Comparison of ENCODE assay signal across 16 cellular contexts in the genomic region with DNA sequence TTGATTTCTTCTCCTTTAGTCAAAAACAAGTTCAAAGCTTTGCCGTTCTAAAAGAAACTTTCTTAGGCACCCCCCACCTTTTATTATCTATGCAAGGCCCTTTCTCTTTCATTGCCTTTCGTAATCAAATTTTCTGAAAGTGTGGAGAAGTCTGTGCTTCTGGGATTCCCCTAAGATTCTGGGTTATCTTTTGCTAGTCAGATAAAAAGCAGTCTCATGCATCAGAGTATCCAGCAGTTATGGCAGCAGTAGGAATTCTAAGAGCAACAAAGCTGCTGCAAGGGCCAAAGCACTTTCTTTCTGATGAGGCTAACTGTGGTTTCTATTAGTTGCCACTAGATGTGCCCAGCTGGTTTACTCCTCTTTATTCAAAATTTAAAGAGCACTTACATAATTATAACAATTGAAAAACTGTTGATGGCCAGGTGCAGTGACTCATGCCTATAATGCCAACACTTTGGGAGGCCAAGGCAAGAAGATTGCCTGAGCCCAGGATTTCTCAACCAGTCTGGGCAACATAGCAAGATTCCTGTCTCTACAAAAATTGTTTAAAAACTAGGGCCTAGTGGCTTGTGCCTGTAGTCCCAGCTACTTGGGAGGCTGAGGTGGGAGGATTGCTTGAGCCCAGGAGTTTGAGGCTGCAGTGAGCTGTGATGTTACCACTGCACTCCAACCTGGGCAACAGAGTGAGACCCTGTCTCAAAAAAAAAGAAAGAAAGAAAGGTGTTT.
DNase-seq lines count a peak whose midpoint lies in the region; ATAC-seq and TF ChIP-seq lines count a peak whose summit lies in the region.
"Had no signal": no experiment of that assay in that cellular context is flagged by ENCODE, and none has a peak within 500 bp of the region (broad histone marks: within the 10 kb centered on the region; RNA-seq: fewer than 3 reads in every experiment).

No MANE protein-coding gene starts in this region.

- 0 out of 2 replicates have a peak overlapping the region, but pooled peaks have one; percentile 8 for H3K27ac Mint-ChIP-seq in WTC11
- H3K27ac Mint-ChIP-seq: CD4-positive, CD25-positive, alpha-beta regulatory T cell had no signal

- 64% methylated on average over 2 of the region's 2 CpGs for WGBS in right lobe of liver (ENCODE audit: insufficient coverage, low coverage, low lambda C conversion rate, missing lambda C conversion rate)

- CTCF ChIA-PET in WTC11 (lab: Charles Lee), result no interaction called here

- H3K36me3 ChIP-seq in right lobe of liver, result no peaks in the 10 kb centered on the region
- H3K36me3 ChIP-seq: BE2C, SJCRH30 had no signal

- H3K9me3 ChIP-seq in right lobe of liver, result no peaks in the 10 kb centered on the region
- H3K9me3 ChIP-seq: BE2C, Caco-2, SJCRH30 had no signal

- TF ChIP-seq POLR2A in right lobe of liver (IDR thresholded peaks at IDR 0.05), result no peak

- H3K36me3 Mint-ChIP-seq in WTC11, result no peaks in the 10 kb centered on the region
- H3K36me3 Mint-ChIP-seq: CD4-positive, CD25-positive, alpha-beta regulatory T cell had no signal

- no peak overlapping the region for H3K4me3 ChIP-seq in right lobe of liver
- H3K4me3 ChIP-seq: SJCRH30 had no signal

- H3K4me1 Mint-ChIP-seq in WTC11, result peaks cover 6% of the 10 kb centered on the region
- H3K4me1 Mint-ChIP-seq: CD4-positive, CD25-positive, alpha-beta regulatory T cell had no signal

- H3K27ac ChIP-seq in foreskin keratinocyte (no peak overlapping the region), right lobe of liver (no peak overlapping the region)
- H3K27ac ChIP-seq: 22Rv1, SJCRH30 had no signal

- TF ChIP-seq CTCF in WTC11 (IDR thresholded peaks at IDR 0.05), result no peak
- no peak for TF ChIP-seq CTCF in foreskin keratinocyte (conservative IDR thresholded peaks at IDR 0.05)
- no peak for TF ChIP-seq CTCF in right lobe of liver (IDR thresholded peaks at IDR 0.05)

- H3K9me3 Mint-ChIP-seq in WTC11, result peaks cover 10% of the 10 kb centered on the region

- POLR2A ChIA-PET in WTC11 (lab: Charles Lee), result no interaction called here

- intact Hi-C loops in right lobe of liver (cut with DNase I), result no loop called here

- no peak overlapping the region for H3K4me3 Mint-ChIP-seq in WTC11
- H3K4me3 Mint-ChIP-seq: CD4-positive, CD25-positive, alpha-beta regulatory T cell had no signal

- H3K27me3 Mint-ChIP-seq in WTC11 (ENCODE audit: low read depth), result no peaks in the 10 kb centered on the region
- H3K27me3 Mint-ChIP-seq: CD4-positive, CD25-positive, alpha-beta regulatory T cell had no signal

- ATAC-seq in WTC11, result no peak
- ATAC-seq in foreskin keratinocyte, result peak; percentile 33
- no peak for ATAC-seq in right lobe of liver
- ATAC-seq in SK-N-SH treated with all-trans-retinoic acid at 6 μM for 48 hours, result no peak

- H3K27me3 ChIP-seq in foreskin keratinocyte (peaks cover 3% of the 10 kb centered on the region), right lobe of liver (no peaks in the 10 kb centered on the region)
- H3K27me3 ChIP-seq: BE2C, SJCRH30 had no signal

- H3K4me1 ChIP-seq in foreskin keratinocyte, result no peaks in the 10 kb centered on the region
- H3K4me1 ChIP-seq in right lobe of liver, result no peaks in the 10 kb centered on the region
- H3K4me1 ChIP-seq: Caco-2, SJCRH30 had no signal

- peak; percentile 38 for DNase-seq in DMS53 (lab: John Stamatoyannopoulos, UW)
- no peak for DNase-seq in DMS53 treated with DMSO at 0.1 percent for 48 hours (lab: John Stamatoyannopoulos, UW; ENCODE audit: unreplicated experiment)
- DNase-seq in AG20443 (ENCODE audit: low spot score), result peak; percentile 20
- no peak for DNase-seq in WTC11 (ENCODE audit: low spot score)
- peak; percentile 16 to 39 for DNase-seq in foreskin keratinocyte
- DNase-seq in stimulated activated CD4-positive, alpha-beta T cell treated with anti-CD3 and anti-CD28 coated beads, Interleukin-1b, Interleukin-23, amount 100 ng/mL, for 48 hours, result no peak
- no peak for DNase-seq in right lobe of liver
- DNase-seq: BE2C; Caco-2; CD4-positive, CD25-positive, alpha-beta regulatory T cell; NCI-H1436; NCI-H1930; NCI-H82; SJCRH30 had no signal

TF ChIP-seq in WTC11, 78 proteins besides CTCF, POLR2A, EP300 and RAD21:
- peak; percentile 68 for TF ChIP-seq ZNF121 (CRISPR knock-in tag; IDR thresholded peaks at IDR 0.05)
- TF ChIP-seq RORB (CRISPR knock-in tag; IDR thresholded peaks at IDR 0.05), result no peak
- no peak for TF ChIP-seq FOXJ3 (CRISPR knock-in tag; IDR thresholded peaks at IDR 0.05; ENCODE audit: borderline replicate concordance)
- TF ChIP-seq MXD4 (CRISPR knock-in tag; IDR thresholded peaks at IDR 0.05; ENCODE audit: borderline replicate concordance), result no peak
- TF ChIP-seq, protein P1, sequence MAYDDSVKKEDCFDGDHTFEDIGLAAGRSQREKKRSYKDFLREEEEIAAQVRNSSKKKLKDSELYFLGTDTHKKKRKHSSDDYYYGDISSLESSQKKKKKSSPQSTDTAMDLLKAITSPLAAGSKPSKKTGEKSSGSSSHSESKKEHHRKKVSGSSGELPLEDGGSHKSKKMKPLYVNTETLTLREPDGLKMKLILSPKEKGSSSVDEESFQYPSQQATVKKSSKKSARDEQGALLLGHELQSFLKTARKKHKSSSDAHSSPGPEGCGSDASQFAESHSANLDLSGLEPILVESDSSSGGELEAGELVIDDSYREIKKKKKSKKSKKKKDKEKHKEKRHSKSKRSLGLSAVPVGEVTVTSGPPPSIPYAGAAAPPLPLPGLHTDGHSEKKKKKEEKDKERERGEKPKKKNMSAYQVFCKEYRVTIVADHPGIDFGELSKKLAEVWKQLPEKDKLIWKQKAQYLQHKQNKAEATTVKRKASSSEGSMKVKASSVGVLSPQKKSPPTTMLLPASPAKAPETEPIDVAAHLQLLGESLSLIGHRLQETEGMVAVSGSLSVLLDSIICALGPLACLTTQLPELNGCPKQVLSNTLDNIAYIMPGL (CRISPR knock-in tag; IDR thresholded peaks at IDR 0.05), result no peak
- no peak for TF ChIP-seq ATF3 (CRISPR knock-in tag; conservative IDR thresholded peaks at IDR 0.05)

TF ChIP-seq in SK-N-SH treated with all-trans-retinoic acid at 6 μM for 48 hours, 23 proteins besides CTCF, POLR2A, EP300 and RAD21:
- TF ChIP-seq ZNF565 (CRISPR knock-in tag; conservative IDR thresholded peaks at IDR 0.05; ENCODE audit: low read depth) (no peak), SNAI2 (CRISPR knock-in tag; IDR thresholded peaks at IDR 0.05) (no peak), ESRRG (CRISPR knock-in tag; IDR thresholded peaks at IDR 0.05) (no peak), ZC3H10 (CRISPR knock-in tag; IDR thresholded peaks at IDR 0.05) (no peak), BACH2 (CRISPR knock-in tag; IDR thresholded peaks at IDR 0.05; ENCODE audit: borderline replicate concordance) (no peak), GLIS3 (CRISPR knock-in tag; IDR thresholded peaks at IDR 0.05) (no peak), CSRNP3 (CRISPR knock-in tag; IDR thresholded peaks at IDR 0.05) (no peak), PPARA (CRISPR knock-in tag; IDR thresholded peaks at IDR 0.05; ENCODE audit: borderline replicate concordance) (no peak), CSDC2 (CRISPR knock-in tag; IDR thresholded peaks at IDR 0.05) (no peak), ZNF70 (CRISPR knock-in tag; IDR thresholded peaks at IDR 0.05) (no peak), TOX (CRISPR knock-in tag; IDR thresholded peaks at IDR 0.05; ENCODE audit: borderline replicate concordance) (no peak), ISL1 (CRISPR knock-in tag; IDR thresholded peaks at IDR 0.05) (no peak), ZNF8 (CRISPR knock-in tag; IDR thresholded peaks at IDR 0.05) (no peak), ZFP3 (CRISPR knock-in tag; IDR thresholded peaks at IDR 0.05) (no peak)
- TF ChIP-seq, protein P2, sequence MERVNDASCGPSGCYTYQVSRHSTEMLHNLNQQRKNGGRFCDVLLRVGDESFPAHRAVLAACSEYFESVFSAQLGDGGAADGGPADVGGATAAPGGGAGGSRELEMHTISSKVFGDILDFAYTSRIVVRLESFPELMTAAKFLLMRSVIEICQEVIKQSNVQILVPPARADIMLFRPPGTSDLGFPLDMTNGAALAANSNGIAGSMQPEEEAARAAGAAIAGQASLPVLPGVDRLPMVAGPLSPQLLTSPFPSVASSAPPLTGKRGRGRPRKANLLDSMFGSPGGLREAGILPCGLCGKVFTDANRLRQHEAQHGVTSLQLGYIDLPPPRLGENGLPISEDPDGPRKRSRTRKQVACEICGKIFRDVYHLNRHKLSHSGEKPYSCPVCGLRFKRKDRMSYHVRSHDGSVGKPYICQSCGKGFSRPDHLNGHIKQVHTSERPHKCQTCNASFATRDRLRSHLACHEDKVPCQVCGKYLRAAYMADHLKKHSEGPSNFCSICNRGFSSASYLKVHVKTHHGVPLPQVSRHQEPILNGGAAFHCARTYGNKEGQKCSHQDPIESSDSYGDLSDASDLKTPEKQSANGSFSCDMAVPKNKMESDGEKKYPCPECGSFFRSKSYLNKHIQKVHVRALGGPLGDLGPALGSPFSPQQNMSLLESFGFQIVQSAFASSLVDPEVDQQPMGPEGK (CRISPR knock-in tag; IDR thresholded peaks at IDR 0.05; ENCODE audit: borderline replicate concordance), result no peak
- TF ChIP-seq, protein P3, sequence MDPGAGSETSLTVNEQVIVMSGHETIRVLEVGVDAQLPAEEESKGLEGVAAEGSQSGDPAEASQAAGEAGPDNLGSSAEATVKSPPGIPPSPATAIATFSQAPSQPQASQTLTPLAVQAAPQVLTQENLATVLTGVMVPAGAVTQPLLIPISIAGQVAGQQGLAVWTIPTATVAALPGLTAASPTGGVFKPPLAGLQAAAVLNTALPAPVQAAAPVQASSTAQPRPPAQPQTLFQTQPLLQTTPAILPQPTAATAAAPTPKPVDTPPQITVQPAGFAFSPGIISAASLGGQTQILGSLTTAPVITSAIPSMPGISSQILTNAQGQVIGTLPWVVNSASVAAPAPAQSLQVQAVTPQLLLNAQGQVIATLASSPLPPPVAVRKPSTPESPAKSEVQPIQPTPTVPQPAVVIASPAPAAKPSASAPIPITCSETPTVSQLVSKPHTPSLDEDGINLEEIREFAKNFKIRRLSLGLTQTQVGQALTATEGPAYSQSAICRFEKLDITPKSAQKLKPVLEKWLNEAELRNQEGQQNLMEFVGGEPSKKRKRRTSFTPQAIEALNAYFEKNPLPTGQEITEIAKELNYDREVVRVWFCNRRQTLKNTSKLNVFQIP (CRISPR knock-in tag; IDR thresholded peaks at IDR 0.05; ENCODE audit: borderline replicate concordance, low read depth), result no peak
TF ChIP-seq in SK-N-SH treated with all-trans-retinoic acid at 6 μM for 48 hours: peak in this region for 0.

Comparison
In these comparisons a context has a peak if more than half of its experiments do, and no peak if none do; other contexts are left out.
1. DNase-seq: peak in DMS53 (single experiment), AG20443 (single experiment) and foreskin keratinocyte (2 of 2); none in DMS53 treated with DMSO at 0.1 percent for 48 hours (single experiment), WTC11 (single experiment), stimulated activated CD4-positive, alpha-beta T cell treated with anti-CD3 and anti-CD28 coated beads, Interleukin-1b, Interleukin-23, amount 100 ng/mL, for 48 hours (single experiment) and right lobe of liver (0 of 3).